ENCODE assay signal across 15 cellular contexts in genomic region chr19:6235031-6235951, GRCh38. TPM values are rescaled to one million over a fixed set of nuclear protein-coding genes. Genes with fewer than 3 reads are reported as not detected.
DNase-seq lines count a peak whose midpoint lies in the region; ATAC-seq and TF ChIP-seq lines count a peak whose summit lies in the region.
"Had no signal": no experiment of that assay in that cellular context is flagged by ENCODE, and none has a peak within 500 bp of the region (broad histone marks: within the 10 kb centered on the region; RNA-seq: fewer than 3 reads in every experiment).

No MANE protein-coding gene starts in this region.

- H3K18ac ChIP-seq in IMR-90 (ENCODE audit: low read depth, low read length) = no peak overlapping the region

- peak overlapping the region; percentile 10 for H3K4ac ChIP-seq in IMR-90 (ENCODE audit: low read depth, low read length)

- TF ChIP-seq RAD21 in IMR-90 (IDR thresholded peaks at IDR 0.05; ENCODE audit: low read length) = no peak

- H3K56ac ChIP-seq in IMR-90 (ENCODE audit: extremely low read depth, insufficient read depth, low read length) = no peak overlapping the region

- TF ChIP-seq POLR2A in IMR-90 (IDR thresholded peaks at IDR 0.05; ENCODE audit: low read depth, low read length) = no peak

- H3K9me3 ChIP-seq in IMR-90 (ENCODE audit: control insufficient read depth, insufficient read depth, low read length) (no peaks in the 10 kb centered on the region), heart right ventricle (no peaks in the 10 kb centered on the region), osteoblast (ENCODE audit: low read depth, low read length) (no peaks in the 10 kb centered on the region)
- H3K9me3 ChIP-seq: colonic mucosa, MG63, suprapubic skin had no signal

- H3K36me3 ChIP-seq in IMR-90 (ENCODE audit: control insufficient read depth, insufficient read depth, low read length) = peaks cover 4% of the 10 kb centered on the region; the same call in 1 of the 2 replicates
- H3K36me3 ChIP-seq in heart right ventricle = peaks cover 0 to 7% (median 0%) of the 10 kb centered on the region in 9 donors
- peaks cover 5% of the 10 kb centered on the region for H3K36me3 ChIP-seq in osteoblast (ENCODE audit: insufficient read depth, low read length)
- H3K36me3 ChIP-seq: colonic mucosa, MG63 had no signal

- H3K4me3 ChIP-seq in IMR-90 (ENCODE audit: insufficient read depth, low read depth, low read length) (no peak overlapping the region), heart right ventricle (no peak overlapping the region), osteoblast (ENCODE audit: insufficient read depth, low read length) (no peak overlapping the region)
- H3K4me3 ChIP-seq: colonic mucosa, hepatocyte, MG63, suprapubic skin had no signal

- H4K20me1 ChIP-seq in IMR-90 (ENCODE audit: insufficient read depth, low read length) (peaks cover 85% of the 10 kb centered on the region), osteoblast (ENCODE audit: insufficient read depth, low read length) (peaks cover 75% of the 10 kb centered on the region)

- H3K9me1 ChIP-seq in IMR-90 (ENCODE audit: insufficient read depth, low read length) = peaks cover 51% of the 10 kb centered on the region

- peaks cover 44 to 94% of the 10 kb centered on the region in 2 experiments for H3K79me1 ChIP-seq in IMR-90 (ENCODE audit: low read depth in 1 of 2, low read length in 2 of 2)

- H2AFZ ChIP-seq in IMR-90 (replicated peaks; ENCODE audit: low read length, poor library complexity) (no peak overlapping the region), osteoblast (ENCODE audit: low read length) (no peak overlapping the region)
- H2AFZ ChIP-seq: hepatocyte had no signal

- peaks cover 92% of the 10 kb centered on the region for H3K79me2 ChIP-seq in osteoblast (ENCODE audit: insufficient read depth, low read length)

- no peak overlapping the region for H2BK20ac ChIP-seq in IMR-90 (ENCODE audit: low read depth, low read length)

- BruUV-seq in IMR-90 (replicated peaks; lab: Mats Ljungman, UMichigan) = no TSS peak

- dilution Hi-C loops in IMR-90 (cut with HindIII; ENCODE audit: low sequenced_read_pairs, unreplicated experiment) = no loop called here

- peak overlapping the region; percentile 56 for H2AK5ac ChIP-seq in IMR-90 (ENCODE audit: low read depth, low read length)

- peak overlapping the region; percentile 44; the same call in 1 of the 2 replicates for H3K14ac ChIP-seq in IMR-90 (replicated peaks; ENCODE audit: low read depth, low read length)

- CTCF ChIA-PET in IMR-90 (lab: Yijun Ruan, JAX) = no interaction called here

- no peak overlapping the region for H2AK9ac ChIP-seq in IMR-90 (replicated peaks; ENCODE audit: low read depth, low read length, poor library complexity)

- TF ChIP-seq CTCF in C4-2B (conservative IDR thresholded peaks at IDR 0.05) (no peak), IMR-90 (conservative IDR thresholded peaks at IDR 0.05; ENCODE audit: low read depth, low read length) (no peak), heart right ventricle (IDR thresholded peaks at IDR 0.05) (no peak), osteoblast (IDR thresholded peaks at IDR 0.05; ENCODE audit: extremely low read depth, low read depth, low read length) (no peak)

- H3K27me3 ChIP-seq in IMR-90 (ENCODE audit: control insufficient read depth, insufficient read depth, low read length) (no peaks in the 10 kb centered on the region), heart right ventricle (no peaks in the 10 kb centered on the region), osteoblast (ENCODE audit: insufficient read depth, low read length) (no peaks in the 10 kb centered on the region)
- H3K27me3 ChIP-seq: colonic mucosa, hepatocyte, MG63, suprapubic skin had no signal

- H3K4me1 ChIP-seq in IMR-90 (ENCODE audit: control insufficient read depth, insufficient read depth, low read length) (peaks cover 37% of the 10 kb centered on the region), heart right ventricle (peaks cover 42 to 94% (median 80%) of the 10 kb centered on the region in 9 donors), osteoblast (ENCODE audit: insufficient read depth, low read length) (peaks cover 48% of the 10 kb centered on the region)
- H3K4me1 ChIP-seq: colonic mucosa had no signal

- no peak overlapping the region for H2BK5ac ChIP-seq in IMR-90 (ENCODE audit: low read depth, low read length, poor library complexity, severe bottlenecking)

- no peak overlapping the region for H4K91ac ChIP-seq in IMR-90 (ENCODE audit: insufficient read depth, low read depth, low read length)

- ATAC-seq in IMR-90 (ENCODE audit: low read depth) = no peak; the same call in 1 of the 2 replicates
- ATAC-seq in heart right ventricle = no peak
- ATAC-seq in HG02642 (IDR thresholded peaks at IDR 0.05; ENCODE audit: poor library complexity, unreplicated experiment) = no peak
- ATAC-seq: esophagus mucosa had no signal

- POLR2A ChIA-PET in IMR-90 (lab: Charles Lee; ENCODE audit: unreplicated experiment) = no interaction called here

- no peak overlapping the region for H2BK15ac ChIP-seq in IMR-90 (ENCODE audit: low read depth, low read length)

- H3K9ac ChIP-seq in IMR-90 (ENCODE audit: low read depth, low read length) = no peak overlapping the region

- H3K4me2 ChIP-seq in IMR-90 (ENCODE audit: low read depth, low read length) (no peak overlapping the region), osteoblast (ENCODE audit: insufficient read depth, low read length) (no peak overlapping the region)
- H3K4me2 ChIP-seq: hepatocyte had no signal

- DNase-seq in IMR-90 (no peak), heart right ventricle (no peak), osteoblast (ENCODE audit: insufficient read length, low spot score, missing footprints) (peak; percentile 65), NCI-H1694 (lab: John Stamatoyannopoulos, UW) (no peak), cerebellum (ENCODE audit: low spot score) (no peak), ACHN (no peak)
- DNase-seq: activated CD4-positive, CD25-positive, alpha-beta regulatory T cell treated with anti-CD3 and anti-CD28 coated beads, Interleukin-2, amount 50 U/mL, for 72 hours; colonic mucosa; DMS79 treated with DMSO at 0.1 percent for 48 hours; MG63 had no signal

- in situ Hi-C loops in IMR-90 (cut with MboI; ENCODE audit: low sequenced_read_pairs) (no loop called here), ACHN (cut with HindIII; ENCODE audit: low pct_ligation_motif_present, low pct_unique_long_range_greater_than_20kb, low sequenced_read_pairs) (no loop called here)

- H3K27ac ChIP-seq in C4-2B = peak overlapping the region; percentile 93
- H3K27ac ChIP-seq in IMR-90 (ENCODE audit: insufficient read depth, low read length) = no peak overlapping the region
- H3K27ac ChIP-seq in heart right ventricle = peak overlapping the region in 9 of 10 donors; percentile 12 to 85 (median 80)
- no peak overlapping the region for H3K27ac ChIP-seq in osteoblast (ENCODE audit: low read depth, low read length)
- H3K27ac ChIP-seq: colonic mucosa, hepatocyte had no signal

- intact Hi-C loops in IMR-90 (cut with micrococcal nuclease) = no loop called here
- intact Hi-C loops in heart right ventricle (cut with DNase I) = loop anchor here in 4 of 10 donors (5.0 kb wide), 2 partner anchors 37 to 42 kb away; partner anchors contain the start of gene MLLT1 (in 1 of the 4)

- WGBS in IMR-90 (ENCODE audit: extremely low coverage in 2 of 2, insufficient read length in 1 of 2), 2 experiments = 80% methylated on average over 14 of the region's 26 CpGs; no CpG with 5 or more reads in 1 of the 2 experiments
- WGBS in heart right ventricle, 2 donors = 85 to 87% methylated on average over 26 of the region's 26 CpGs

- H3K23ac ChIP-seq in IMR-90 (ENCODE audit: low read depth, low read length) = no peak overlapping the region

- no peak overlapping the region for H4K8ac ChIP-seq in IMR-90 (ENCODE audit: low read depth in 2 of 2, low read length in 2 of 2)

- H4K5ac ChIP-seq in IMR-90 (ENCODE audit: low read depth, low read length) = no peak overlapping the region

- no peak overlapping the region for H2BK120ac ChIP-seq in IMR-90 (ENCODE audit: low read depth, low read length)

TF ChIP-seq in IMR-90, 13 proteins besides CTCF, POLR2A, EP300 and RAD21 (continues in another document):
- TF ChIP-seq NFE2L2 (IDR thresholded peaks at IDR 0.05; ENCODE audit: low read depth, low read length) = no peak
- TF ChIP-seq SMC3 (IDR thresholded peaks at IDR 0.05; ENCODE audit: low read depth, low read length) = no peak
- TF ChIP-seq MAFK (IDR thresholded peaks at IDR 0.05; ENCODE audit: low read depth, low read length) = no peak
- TF ChIP-seq ELK1 (IDR thresholded peaks at IDR 0.05; ENCODE audit: borderline replicate concordance, low read depth, low read length) = no peak
- TF ChIP-seq RFX5 (IDR thresholded peaks at IDR 0.05; ENCODE audit: low read depth, low read length) = no peak
- TF ChIP-seq MXI1 (IDR thresholded peaks at IDR 0.05; ENCODE audit: borderline replicate concordance, low read depth, low read length) = no peak
- no peak for TF ChIP-seq CHD1 (IDR thresholded peaks at IDR 0.05; ENCODE audit: low read depth, low read length)
- TF ChIP-seq MAZ (IDR thresholded peaks at IDR 0.05; ENCODE audit: borderline replicate concordance, low read depth, low read length) = no peak
- TF ChIP-seq USF2 (IDR thresholded peaks at IDR 0.05; ENCODE audit: low read depth, low read length) = no peak
- no peak for TF ChIP-seq BHLHE40 (IDR thresholded peaks at IDR 0.05; ENCODE audit: low read depth, low read length)
- no peak for TF ChIP-seq FOS (IDR thresholded peaks at IDR 0.05; ENCODE audit: low read depth, low read length)

RNA-seq across cellular contexts. Expression of gene MLLT1, which starts 44.5 kb away (rescaled TPM):
- total RNA-seq in IMR-90 (2012; rRNA removed) (1.3 and 1.7 TPM in 2 replicates), heart right ventricle (10 to 100 TPM; 27.6 to 48.3 (median 32.4) TPM), osteoblast (14.7 and 15.9 TPM in 2 replicates), cerebellum (10.3 TPM)
- polyA plus RNA-seq in IMR-90 (2012; rRNA removed) (30.6 and 45.4 TPM in 2 replicates), heart right ventricle (10 to 100 TPM; 21.4 to 28.7 TPM)
- polyA plus RNA-seq in IMR-90 (2012; cell fraction: cytosol; rRNA removed) = 19.2 and 30.8 TPM in 2 replicates
- polyA plus RNA-seq in IMR-90 (2012; cell fraction: nucleus; rRNA removed; ENCODE audit: low replicate concordance) = 39.7 and 78.9 TPM in 2 replicates

Comparison
In these comparisons a context has a peak if more than half of its experiments do, and no peak if none do; other contexts are left out.
1. H3K27ac ChIP-seq: peak in C4-2B (single experiment) and heart right ventricle (9 of 10); none in IMR-90 (single experiment) and osteoblast (single experiment).